ENCODE assay signal across 10 cellular contexts in the genomic region with DNA sequence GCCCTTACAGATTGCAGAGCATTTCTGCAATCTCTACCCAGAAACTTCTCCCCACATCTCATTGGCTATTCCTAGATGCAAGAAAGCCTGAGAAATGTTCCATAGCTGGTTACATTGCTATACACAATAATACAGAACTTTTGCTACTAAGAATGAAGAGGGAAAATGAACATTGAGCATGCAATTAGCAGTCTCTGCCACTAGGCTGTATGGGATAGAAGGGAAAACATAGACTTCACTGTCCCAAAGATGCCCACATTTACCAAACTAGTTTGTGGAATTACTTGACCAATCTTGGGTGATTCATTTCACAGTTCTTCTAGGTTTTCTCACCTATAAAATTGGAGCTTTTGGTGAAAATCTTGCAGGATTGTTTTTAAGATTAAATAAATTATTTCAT.
DNase-seq lines count a peak whose midpoint lies in the region; ATAC-seq and TF ChIP-seq lines count a peak whose summit lies in the region.
"Had no signal": no experiment of that assay in that cellular context is flagged by ENCODE, and none has a peak within 500 bp of the region (broad histone marks: within the 10 kb centered on the region; RNA-seq: fewer than 3 reads in every experiment).

No MANE protein-coding gene starts in this region.

- no peaks in the 10 kb centered on the region for H3K27me3 Mint-ChIP-seq in activated T-cell treated with anti-CD3 and anti-CD28 coated beads, Interleukin-2, amount 50 U/mL, for 72 hours (ENCODE audit: low read depth)

- DNase-seq in M059J (ENCODE audit: low read depth), result peak; percentile 24
- DNase-seq in epithelial cell of esophagus (ENCODE audit: low read depth), result peak; percentile 27
- no peak for DNase-seq in NCI-H2227 treated with DMSO at 0.1 percent for 48 hours (lab: John Stamatoyannopoulos, UW)
- DNase-seq in activated T-cell treated with anti-CD3 and anti-CD28 coated beads, Interleukin-2, amount 50 U/mL, for 72 hours, result no peak
- no peak for DNase-seq in stimulated activated CD4-positive, alpha-beta T cell treated with anti-CD3 and anti-CD28 coated beads, Interleukin-15, amount 100 ng/mL, for 24 hours
- no peak for DNase-seq in NCI-H2171 treated with DMSO at 0.1 percent for 48 hours (lab: John Stamatoyannopoulos, UW)
- DNase-seq: H7 had no signal

- H3K27ac ChIP-seq in 22Rv1, result no peak overlapping the region

- peaks cover 2% of the 10 kb centered on the region for H3K4me1 Mint-ChIP-seq in activated T-cell treated with anti-CD3 and anti-CD28 coated beads, Interleukin-2, amount 50 U/mL, for 72 hours (ENCODE audit: low read depth)

- no peaks in the 10 kb centered on the region for H3K36me3 Mint-ChIP-seq in activated T-cell treated with anti-CD3 and anti-CD28 coated beads, Interleukin-2, amount 50 U/mL, for 72 hours (ENCODE audit: insufficient read depth in 2 of 2)

- no peak overlapping the region for H3K4me3 ChIP-seq in epithelial cell of esophagus (ENCODE audit: low read length)

- H3K9me3 Mint-ChIP-seq in activated T-cell treated with anti-CD3 and anti-CD28 coated beads, Interleukin-2, amount 50 U/mL, for 72 hours, result no peaks in the 10 kb centered on the region
- H3K9me3 Mint-ChIP-seq: memory B cell had no signal

- peak; percentile 51 for TF ChIP-seq CTCF in 22Rv1 (IDR thresholded peaks at IDR 0.05)
- peak; percentile 56 for TF ChIP-seq CTCF in epithelial cell of esophagus (IDR thresholded peaks at IDR 0.05; ENCODE audit: insufficient read depth, low read depth, low read length, missing control alignments)

- ATAC-seq in GM18858 (IDR thresholded peaks at IDR 0.05; ENCODE audit: unreplicated experiment), result peak; percentile 13
- ATAC-seq in activated T-cell treated with anti-CD3 and anti-CD28 coated beads, Interleukin-2, amount 50 U/mL, for 72 hours (replicated peaks in 1 of 2), result no peak

- no peak overlapping the region for H3K27ac Mint-ChIP-seq in activated T-cell treated with anti-CD3 and anti-CD28 coated beads, Interleukin-2, amount 50 U/mL, for 72 hours
- H3K27ac Mint-ChIP-seq: memory B cell had no signal

- H3K4me3 Mint-ChIP-seq in activated T-cell treated with anti-CD3 and anti-CD28 coated beads, Interleukin-2, amount 50 U/mL, for 72 hours, result no peak overlapping the region
- H3K4me3 Mint-ChIP-seq: memory B cell had no signal

Comparison
In these comparisons a context has a peak if more than half of its experiments do, and no peak if none do; other contexts are left out.
1. DNase-seq: peak in M059J (single experiment) and epithelial cell of esophagus (single experiment); none in NCI-H2227 treated with DMSO at 0.1 percent for 48 hours (single experiment), activated T-cell treated with anti-CD3 and anti-CD28 coated beads, Interleukin-2, amount 50 U/mL, for 72 hours (0 of 2), stimulated activated CD4-positive, alpha-beta T cell treated with anti-CD3 and anti-CD28 coated beads, Interleukin-15, amount 100 ng/mL, for 24 hours (single experiment) and NCI-H2171 treated with DMSO at 0.1 percent for 48 hours (single experiment).